Comparison of ENCODE assay signal across 23 cellular contexts in genomic region chr4:7926822-7927221, GRCh38.
"Had no signal": no experiment of that assay in that cellular context is flagged by ENCODE, and none has a peak within 500 bp of the region (broad histone marks: within the 10 kb centered on the region; RNA-seq: fewer than 3 reads in every experiment).

No MANE protein-coding gene starts in this region.

- H3K9me3 ChIP-seq: neutrophil, pancreas, testis, tibial artery, upper lobe of left lung had no signal

- H3K27me3 ChIP-seq: dorsolateral prefrontal cortex, neutrophil, pancreas, testis, tibial artery, upper lobe of left lung had no signal

- H3K4me3 Mint-ChIP-seq: memory B cell; natural killer cell; stimulated activated effector memory CD8-positive, alpha-beta T cell treated with anti-CD3 and anti-CD28 coated beads, Interleukin-12 subunit alpha, Interleukin-12 subunit beta, amount 100 ng/mL, for 72 hours had no signal

- H3K9me3 Mint-ChIP-seq: memory B cell; stimulated activated effector memory CD8-positive, alpha-beta T cell treated with anti-CD3 and anti-CD28 coated beads, Interleukin-12 subunit alpha, Interleukin-12 subunit beta, amount 100 ng/mL, for 72 hours had no signal

- FAIRE-seq: colon, frontal cortex, keratinocyte, pancreas, urothelium cell line had no signal

- H3K4me1 Mint-ChIP-seq: memory B cell had no signal

- H3K36me3 ChIP-seq: neutrophil, pancreas, tibial artery, upper lobe of left lung had no signal

- H3K4me3 ChIP-seq: dorsolateral prefrontal cortex, lung, pancreas, testis, tibial artery, upper lobe of left lung had no signal

- H3K4me1 ChIP-seq: pancreas had no signal

- H3K27ac Mint-ChIP-seq: memory B cell; natural killer cell; stimulated activated effector memory CD8-positive, alpha-beta T cell treated with anti-CD3 and anti-CD28 coated beads, Interleukin-12 subunit alpha, Interleukin-12 subunit beta, amount 100 ng/mL, for 72 hours had no signal

- ATAC-seq: left lobe of liver; natural killer cell; pancreas; sciatic nerve; stimulated activated effector memory CD8-positive, alpha-beta T cell treated with anti-CD3 and anti-CD28 coated beads, Interleukin-12 subunit alpha, Interleukin-12 subunit beta, amount 100 ng/mL, for 72 hours had no signal

- H3K36me3 Mint-ChIP-seq: memory B cell; natural killer cell; stimulated activated effector memory CD8-positive, alpha-beta T cell treated with anti-CD3 and anti-CD28 coated beads, Interleukin-12 subunit alpha, Interleukin-12 subunit beta, amount 100 ng/mL, for 72 hours had no signal

- DNase-seq: dorsolateral prefrontal cortex; effector CD4-positive, alpha-beta T cell; head of caudate nucleus; natural killer cell; retina; stimulated activated CD4-positive, alpha-beta T cell treated with anti-CD3 and anti-CD28 coated beads, Interleukin-2, amount 100 ng/mL, for 24 hours; stimulated activated CD4-positive, alpha-beta T cell treated with anti-CD3 and anti-CD28 coated beads, Interleukin-4, amount 100 ng/mL, for 24 hours; stimulated activated naive CD4-positive, alpha-beta T cell treated with Interleukin-2 at 50 U/mL for 16 hours; substantia nigra; testis; tibial artery; upper lobe of left lung had no signal

- H3K27ac ChIP-seq: dorsolateral prefrontal cortex, neutrophil, pancreas, testis, tibial artery, upper lobe of left lung had no signal
